In the genomic region with DNA sequence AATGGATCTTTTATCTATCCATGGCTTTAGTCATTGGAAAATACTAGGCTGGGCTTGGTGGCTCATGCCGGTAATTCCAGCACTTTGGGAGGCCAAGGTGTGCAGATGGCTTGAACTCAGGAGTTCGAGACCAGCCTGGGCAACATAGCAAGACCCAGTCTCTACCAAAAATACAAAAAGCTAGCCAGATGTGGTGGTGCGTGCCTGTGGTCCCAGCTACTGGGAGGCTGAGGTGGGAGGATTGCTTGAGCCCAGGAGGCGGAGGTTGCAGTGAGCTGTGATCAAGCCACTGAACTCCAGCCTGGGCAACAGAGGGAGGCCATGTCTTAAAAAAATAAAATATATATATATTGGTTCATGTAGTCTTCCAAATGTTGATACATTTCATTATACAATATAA, we compare ENCODE assay signal across 8 cellular contexts. TPM values are rescaled to one million over a fixed set of nuclear protein-coding genes. Genes with fewer than 3 reads are reported as not detected.
"Had no signal": no experiment of that assay in that cellular context is flagged by ENCODE, and none has a peak within 500 bp of the region (broad histone marks: within the 10 kb centered on the region; RNA-seq: fewer than 3 reads in every experiment).

No MANE protein-coding gene starts in this region.

RNA-seq across cellular contexts. Expression of a gene that starts 37.5 kb away (rescaled TPM):
- total RNA-seq: left cardiac atrium, liver, lower lobe of right lung, natural killer cell, pulmonary artery endothelial cell, right atrium auricular region, tibial nerve, ureter had no signal
